ENCODE assay signal across 32 cellular contexts in the genomic region with DNA sequence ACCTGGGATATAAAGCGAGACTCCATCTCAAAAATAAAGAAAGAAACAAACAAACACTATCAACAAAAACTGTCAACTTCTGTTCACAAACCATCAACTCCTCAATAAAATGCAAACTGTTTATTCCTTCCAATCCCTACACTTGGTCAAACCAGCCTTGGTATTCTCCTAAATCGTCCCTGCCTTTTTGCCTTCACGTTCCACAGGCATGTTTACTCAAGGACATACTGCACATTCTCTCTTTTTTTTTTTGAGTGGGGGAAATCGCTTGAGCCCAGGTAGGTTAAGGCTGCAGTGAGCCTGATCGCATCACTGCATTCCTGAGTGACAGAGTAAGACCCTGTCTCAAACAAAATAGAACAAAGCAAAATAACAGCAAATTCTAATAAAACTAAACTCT. TPM values are rescaled to one million over a fixed set of nuclear protein-coding genes. Genes with fewer than 3 reads are reported as not detected.
A peak's percentile ranks its signal among the peaks of the same experiment; 100 is the strongest.
DNase-seq lines count a peak whose midpoint lies in the region; ATAC-seq and TF ChIP-seq lines count a peak whose summit lies in the region.
"Had no signal": no experiment of that assay in that cellular context is flagged by ENCODE, and none has a peak within 500 bp of the region (broad histone marks: within the 10 kb centered on the region; RNA-seq: fewer than 3 reads in every experiment).

No MANE protein-coding gene starts in this region.

- POLR2A ChIA-PET in HEK293T (lab: Yijun Ruan, JAX) = no interaction called here

- DNase-seq in HEK293T (ENCODE audit: extremely low spot score) (no peak), astrocyte of the hippocampus (ENCODE audit: low read depth, low spot score) (peak; percentile 58), kidney tubule cell (ENCODE audit: low spot score) (peak; percentile 39), progenitor cell of endocrine pancreas (ENCODE audit: low spot score, unreplicated experiment) (no peak), NCI-H748 (lab: John Stamatoyannopoulos, UW; ENCODE audit: unreplicated experiment) (no peak), GM03348 (ENCODE audit: low spot score) (no peak)
- DNase-seq: activated CD4-positive, alpha-beta T cell treated with anti-CD3 and anti-CD28 coated beads, Interleukin-2, amount 50 U/mL, for 48 hours; activated CD8-positive, alpha-beta memory T cell treated with anti-CD3 and anti-CD28 coated beads, Interleukin-2, amount 50 U/mL, for 48 hours; anterior cingulate cortex; caudate nucleus; GF-D8; hypothalamus; immature natural killer cell; natural killer cell; NCI-H146; NCI-H2171; NCI-H510A; PC-9; SHP77 treated with DMSO at 0.1 percent for 48 hours; stimulated activated CD4-positive, alpha-beta T cell treated with anti-CD3 and anti-CD28 coated beads, Interleukin-4, amount 100 ng/mL, for 4 hours; substantia nigra; SW 1271; T1000 had no signal

- H3K4me3 Mint-ChIP-seq in progenitor cell of endocrine pancreas (ENCODE audit: low read depth) = no peak overlapping the region
- H3K4me3 Mint-ChIP-seq: activated T-helper 17 cell treated with anti-CD3 and anti-CD28 coated beads, Interleukin-2, amount 50 U/mL, for 72 hours; dendritic cell treated with granulocyte-macrophage colony-stimulating factor and Interleukin-4, amounts not matched to agents 40 ng/mL and 50 ng/mL, for 4 days; immature natural killer cell; natural killer cell; stimulated activated memory B cell treated with anti-CD40 and anti-IgM and Interleukin-4, amounts not matched to agents 10 μg/mL and 1 μg/mL and 100 μg/mL, for 72 hours had no signal

- peak overlapping the region; percentile 96 for H3K27ac Mint-ChIP-seq in progenitor cell of endocrine pancreas
- H3K27ac Mint-ChIP-seq: activated naive CD4-positive, alpha-beta T cell treated with anti-CD3 and anti-CD28 coated beads, Interleukin-2, amount 50 U/mL, for 72 hours; activated T-helper 17 cell treated with anti-CD3 and anti-CD28 coated beads, Interleukin-2, amount 50 U/mL, for 72 hours; dendritic cell treated with granulocyte-macrophage colony-stimulating factor and Interleukin-4, amounts not matched to agents 40 ng/mL and 50 ng/mL, for 4 days; natural killer cell; stimulated activated memory B cell treated with anti-CD40 and anti-IgM and Interleukin-4, amounts not matched to agents 10 μg/mL and 1 μg/mL and 100 μg/mL, for 72 hours had no signal

- peaks cover 24% of the 10 kb centered on the region for H3K36me3 Mint-ChIP-seq in progenitor cell of endocrine pancreas (ENCODE audit: insufficient read depth)
- H3K36me3 Mint-ChIP-seq: natural killer cell had no signal

- no peak for TF ChIP-seq CTCF in progenitor cell of endocrine pancreas (IDR thresholded peaks at IDR 0.05; ENCODE audit: unreplicated experiment)

- no peak for ATAC-seq in HG03565 (IDR thresholded peaks at IDR 0.05; ENCODE audit: unreplicated experiment)
- no peak for ATAC-seq in GM21737 (IDR thresholded peaks at IDR 0.05; ENCODE audit: unreplicated experiment)
- ATAC-seq: activated CD4-positive, CD25-positive, alpha-beta regulatory T cell treated with anti-CD3 and anti-CD28 coated beads, Interleukin-2, amount 50 U/mL, for 24 hours; activated naive CD4-positive, alpha-beta T cell treated with anti-CD3 and anti-CD28 coated beads, Interleukin-2, amount 50 U/mL, for 72 hours; activated T-helper 17 cell treated with anti-CD3 and anti-CD28 coated beads, Interleukin-2, amount 50 U/mL, for 72 hours; gastroesophageal sphincter; natural killer cell; sciatic nerve; stimulated activated memory B cell treated with anti-CD40 and anti-IgM and Interleukin-4, amounts not matched to agents 10 μg/mL and 1 μg/mL and 100 μg/mL, for 72 hours had no signal

- H3K9me3 Mint-ChIP-seq in progenitor cell of endocrine pancreas (ENCODE audit: low read depth) = no peaks in the 10 kb centered on the region
- H3K9me3 Mint-ChIP-seq: activated naive CD4-positive, alpha-beta T cell treated with anti-CD3 and anti-CD28 coated beads, Interleukin-2, amount 50 U/mL, for 72 hours; activated T-helper 17 cell treated with anti-CD3 and anti-CD28 coated beads, Interleukin-2, amount 50 U/mL, for 72 hours; dendritic cell treated with granulocyte-macrophage colony-stimulating factor and Interleukin-4, amounts not matched to agents 40 ng/mL and 50 ng/mL, for 4 days; immature natural killer cell; natural killer cell; stimulated activated memory B cell treated with anti-CD40 and anti-IgM and Interleukin-4, amounts not matched to agents 10 μg/mL and 1 μg/mL and 100 μg/mL, for 72 hours had no signal

- CTCF ChIA-PET in HEK293T (lab: Yijun Ruan, JAX) = no interaction called here

- H3K4me1 Mint-ChIP-seq in progenitor cell of endocrine pancreas (ENCODE audit: low read depth) = peaks cover 9% of the 10 kb centered on the region

- no peaks in the 10 kb centered on the region for H3K27me3 Mint-ChIP-seq in progenitor cell of endocrine pancreas
- H3K27me3 Mint-ChIP-seq: activated T-helper 17 cell treated with anti-CD3 and anti-CD28 coated beads, Interleukin-2, amount 50 U/mL, for 72 hours; dendritic cell treated with granulocyte-macrophage colony-stimulating factor and Interleukin-4, amounts not matched to agents 40 ng/mL and 50 ng/mL, for 4 days; stimulated activated memory B cell treated with anti-CD40 and anti-IgM and Interleukin-4, amounts not matched to agents 10 μg/mL and 1 μg/mL and 100 μg/mL, for 72 hours had no signal

TF ChIP-seq in HEK293T, 16 proteins besides CTCF, POLR2A, EP300 and RAD21:
- TF ChIP-seq, protein P1, sequence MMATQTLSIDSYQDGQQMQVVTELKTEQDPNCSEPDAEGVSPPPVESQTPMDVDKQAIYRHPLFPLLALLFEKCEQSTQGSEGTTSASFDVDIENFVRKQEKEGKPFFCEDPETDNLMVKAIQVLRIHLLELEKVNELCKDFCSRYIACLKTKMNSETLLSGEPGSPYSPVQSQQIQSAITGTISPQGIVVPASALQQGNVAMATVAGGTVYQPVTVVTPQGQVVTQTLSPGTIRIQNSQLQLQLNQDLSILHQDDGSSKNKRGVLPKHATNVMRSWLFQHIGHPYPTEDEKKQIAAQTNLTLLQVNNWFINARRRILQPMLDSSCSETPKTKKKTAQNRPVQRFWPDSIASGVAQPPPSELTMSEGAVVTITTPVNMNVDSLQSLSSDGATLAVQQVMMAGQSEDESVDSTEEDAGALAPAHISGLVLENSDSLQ (IDR thresholded peaks at IDR 0.05) = 0 out of 2 replicates have a peak, but pooled peaks have one; percentile 18
- TF ChIP-seq BHLHE40 (IDR thresholded peaks at IDR 0.05; ENCODE audit: borderline replicate concordance) = no peak

RNA-seq across cellular contexts. Expression of a gene that starts 13.0 kb away (rescaled TPM):
- 56.7 and 58.1 TPM in 2 replicates for total RNA-seq in progenitor cell of endocrine pancreas

Comparison
In these comparisons a context has a peak if more than half of its experiments do, and no peak if none do; other contexts are left out.
1. DNase-seq: peak in astrocyte of the hippocampus (single experiment) and kidney tubule cell (single experiment); none in HEK293T (single experiment), progenitor cell of endocrine pancreas (single experiment), NCI-H748 (single experiment) and GM03348 (single experiment).